In genomic region chr9:128065907-128066712, GRCh38 we compare ENCODE assay signal across 11 cellular contexts. TPM values are rescaled to one million over a fixed set of nuclear protein-coding genes. Genes with fewer than 3 reads are reported as not detected.
A peak's percentile ranks its signal among the peaks of the same experiment; 100 is the strongest.
DNase-seq lines count a peak whose midpoint lies in the region; ATAC-seq and TF ChIP-seq lines count a peak whose summit lies in the region.
"Had no signal": no experiment of that assay in that cellular context is flagged by ENCODE, and none has a peak within 500 bp of the region (broad histone marks: within the 10 kb centered on the region; RNA-seq: fewer than 3 reads in every experiment).

No MANE protein-coding gene starts in this region.

- no peak for TF ChIP-seq CTCF in GM12864 (IDR thresholded peaks at IDR 0.05; ENCODE audit: low read depth, low read length, missing control alignments)
- no peak for TF ChIP-seq CTCF in Panc1 (IDR thresholded peaks at IDR 0.05)
- no peak for TF ChIP-seq CTCF in glutamatergic neuron (IDR thresholded peaks at IDR 0.05; ENCODE audit: partially characterized antibody, unreplicated experiment)
- TF ChIP-seq CTCF in psoas muscle (IDR thresholded peaks at IDR 0.05): no peak

- H3K4me1 Mint-ChIP-seq in glutamatergic neuron (ENCODE audit: low read depth, unreplicated experiment): peaks cover 13% of the 10 kb centered on the region

- DNase-seq in GM12864 (ENCODE audit: low read depth): no peak
- no peak for DNase-seq in Panc1 (ENCODE audit: low read depth, low spot score)
- DNase-seq in glutamatergic neuron: no peak
- no peak for DNase-seq in psoas muscle
- no peak for DNase-seq in effector CD4-positive, alpha-beta T cell
- DNase-seq in cerebellar cortex (ENCODE audit: low spot score): no peak
- DNase-seq in KBM-7: no peak
- DNase-seq: NCI-H524 treated with DMSO at 0.1 percent for 48 hours; stimulated activated CD4-positive, alpha-beta T cell treated with anti-CD3 and anti-CD28 coated beads, Interleukin-4, amount 100 ng/mL, for 1 hour had no signal

- H3K27me3 ChIP-seq in Panc1 (ENCODE audit: control insufficient read depth, insufficient read depth, low read length): no peaks in the 10 kb centered on the region
- H3K27me3 ChIP-seq in psoas muscle (ENCODE audit: insufficient read depth in 3 of 3, low read length in 2 of 3): no peaks in the 10 kb centered on the region
- H3K27me3 ChIP-seq: cardiac muscle cell had no signal

- no peak for ATAC-seq in Panc1
- ATAC-seq in psoas muscle: no peak
- ATAC-seq in GM18868 (IDR thresholded peaks at IDR 0.05; ENCODE audit: unreplicated experiment): no peak

- POLR2A ChIA-PET in Panc1 (lab: Charles Lee): interaction anchor here (0.6 kb wide), 1 partner anchor 68 kb away, joined by 8 read pairs; no protein-coding TSS in a partner anchor

- peak overlapping the region; percentile 55 for H3K4me3 ChIP-seq in GM12864 (ENCODE audit: low read depth, low read length)
- peak overlapping the region; percentile 68 to 79 for H3K4me3 ChIP-seq in Panc1 (ENCODE audit: low read depth in 2 of 2, low read length in 2 of 2)
- H3K4me3 ChIP-seq in psoas muscle: peak overlapping the region; percentile 78
- H3K4me3 ChIP-seq: cardiac muscle cell had no signal

- H3K4me1 ChIP-seq in Panc1 (ENCODE audit: control insufficient read depth, insufficient read depth, low read length): peaks cover 9% of the 10 kb centered on the region
- H3K4me1 ChIP-seq in psoas muscle: peaks cover 21% of the 10 kb centered on the region

- in situ Hi-C loops in Panc1 (cut with HindIII; ENCODE audit: low pct_unique_long_range_greater_than_20kb, low sequenced_read_pairs) (no loop called here), KBM-7 (cut with MboI; ENCODE audit: low pct_unique_long_range_greater_than_20kb, low sequenced_read_pairs) (no loop called here)

- no TSS peak for BruUV-seq in Panc1 (replicated peaks; lab: Mats Ljungman, UMichigan)

- peaks cover 8% of the 10 kb centered on the region for H3K9me3 Mint-ChIP-seq in glutamatergic neuron (ENCODE audit: unreplicated experiment)

- peaks cover 2% of the 10 kb centered on the region for H3K27me3 Mint-ChIP-seq in glutamatergic neuron (ENCODE audit: unreplicated experiment)

- H3K4me3 Mint-ChIP-seq in glutamatergic neuron (ENCODE audit: unreplicated experiment): peak overlapping the region; percentile 79

- H3K36me3 Mint-ChIP-seq in glutamatergic neuron (ENCODE audit: unreplicated experiment): no peaks in the 10 kb centered on the region

- H3K36me3 ChIP-seq in Panc1 (ENCODE audit: control insufficient read depth, insufficient read depth, low read length) (no peaks in the 10 kb centered on the region), psoas muscle (ENCODE audit: insufficient read depth in 1 of 2, low read depth in 1 of 2) (peaks cover 0 to 27% of the 10 kb centered on the region in 2 donors)
- H3K36me3 ChIP-seq: cardiac muscle cell had no signal

- H3K27ac Mint-ChIP-seq in glutamatergic neuron (ENCODE audit: unreplicated experiment): no peak overlapping the region

- no peaks in the 10 kb centered on the region for H3K9me3 ChIP-seq in Panc1 (ENCODE audit: control insufficient read depth, insufficient read depth, low read depth, low read length)
- H3K9me3 ChIP-seq in psoas muscle: no peaks in the 10 kb centered on the region

- 90 to 92% (median 90%) methylated on average over 16 to 18 of the region's 18 CpGs for WGBS in psoas muscle, 3 donors

- CTCF ChIA-PET in Panc1 (lab: Charles Lee): no interaction called here

- intact Hi-C loops in Panc1 (cut with micrococcal nuclease; ENCODE audit: unreplicated experiment) (no loop called here), psoas muscle (cut with DNase I) (no loop called here)

- H3K27ac ChIP-seq in Panc1 (ENCODE audit: low read length) (peak overlapping the region; percentile 90), psoas muscle (peak overlapping the region; percentile 98)

RNA-seq across cellular contexts. Expression of gene NAIF1, which starts 1.0 kb away (rescaled TPM):
- total RNA-seq in Panc1 (2021; ENCODE audit: unreplicated experiment) (14.6 TPM), glutamatergic neuron (ENCODE audit: unreplicated experiment) (6.2 TPM), psoas muscle (1 to 10 TPM; 5.9 to 8.7 (median 6.1) TPM)
- 19.1 TPM for polyA plus RNA-seq in Panc1 (2012; ENCODE audit: insufficient read length)
- polyA plus RNA-seq in psoas muscle: 1 to 10 TPM; 4.2 to 8.0 (median 7.8) TPM

RNA-seq across cellular contexts. Expression of gene SLC25A25, which starts 1.9 kb away (rescaled TPM):
- total RNA-seq in Panc1 (2021; ENCODE audit: unreplicated experiment): 10.7 TPM
- 6.8 TPM for polyA plus RNA-seq in Panc1 (2012; ENCODE audit: insufficient read length)
- total RNA-seq in glutamatergic neuron (ENCODE audit: unreplicated experiment): 33.0 TPM
- total RNA-seq in psoas muscle: 10 to 100 TPM in 2 of 4 donors, 1 to 10 TPM in 2; 3.6 to 50.3 (median 20.5) TPM
- polyA plus RNA-seq in psoas muscle: 10 to 100 TPM in 2 of 3 donors, 1 to 10 TPM in 1; 9.3 to 12.5 (median 10.6) TPM
